1 cellular context compared by ENCODE assay signal in the genomic region with DNA sequence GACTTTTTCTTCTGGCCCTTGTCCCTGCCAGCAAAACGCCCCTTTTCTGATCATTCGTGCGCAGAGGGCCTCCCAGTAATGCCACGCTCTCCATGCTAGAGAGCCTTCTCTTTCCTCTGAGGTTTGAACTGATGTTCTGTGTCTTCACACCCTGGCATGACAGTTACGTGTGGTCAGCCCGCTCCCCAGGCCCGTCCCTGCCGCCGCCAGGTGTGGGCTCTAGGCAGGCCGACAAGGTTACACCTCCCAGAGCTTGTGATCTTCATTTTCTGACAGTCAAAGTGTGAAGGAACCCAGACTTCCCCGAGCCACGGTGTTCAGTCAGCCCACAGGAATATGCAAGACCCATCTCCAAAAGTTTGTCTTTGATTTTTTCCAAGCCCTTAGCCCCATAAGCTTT.
TF ChIP-seq lines count a peak whose summit lies in the region.

No MANE protein-coding gene starts in this region.

TF ChIP-seq in HepG2, 621 proteins besides CTCF, POLR2A, EP300 and RAD21:
- TF ChIP-seq, protein P1, sequence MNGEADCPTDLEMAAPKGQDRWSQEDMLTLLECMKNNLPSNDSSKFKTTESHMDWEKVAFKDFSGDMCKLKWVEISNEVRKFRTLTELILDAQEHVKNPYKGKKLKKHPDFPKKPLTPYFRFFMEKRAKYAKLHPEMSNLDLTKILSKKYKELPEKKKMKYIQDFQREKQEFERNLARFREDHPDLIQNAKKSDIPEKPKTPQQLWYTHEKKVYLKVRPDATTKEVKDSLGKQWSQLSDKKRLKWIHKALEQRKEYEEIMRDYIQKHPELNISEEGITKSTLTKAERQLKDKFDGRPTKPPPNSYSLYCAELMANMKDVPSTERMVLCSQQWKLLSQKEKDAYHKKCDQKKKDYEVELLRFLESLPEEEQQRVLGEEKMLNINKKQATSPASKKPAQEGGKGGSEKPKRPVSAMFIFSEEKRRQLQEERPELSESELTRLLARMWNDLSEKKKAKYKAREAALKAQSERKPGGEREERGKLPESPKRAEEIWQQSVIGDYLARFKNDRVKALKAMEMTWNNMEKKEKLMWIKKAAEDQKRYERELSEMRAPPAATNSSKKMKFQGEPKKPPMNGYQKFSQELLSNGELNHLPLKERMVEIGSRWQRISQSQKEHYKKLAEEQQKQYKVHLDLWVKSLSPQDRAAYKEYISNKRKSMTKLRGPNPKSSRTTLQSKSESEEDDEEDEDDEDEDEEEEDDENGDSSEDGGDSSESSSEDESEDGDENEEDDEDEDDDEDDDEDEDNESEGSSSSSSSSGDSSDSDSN (CRISPR knock-in tag; IDR thresholded peaks at IDR 0.05), result no peak
- no peak for TF ChIP-seq NFYC (CRISPR knock-in tag; IDR thresholded peaks at IDR 0.05)
- no peak for TF ChIP-seq ZNF282 (IDR thresholded peaks at IDR 0.05; ENCODE audit: partially characterized antibody)
- no peak for TF ChIP-seq ZSCAN20 (CRISPR knock-in tag; IDR thresholded peaks at IDR 0.05; ENCODE audit: borderline replicate concordance)
